In the genomic region with DNA sequence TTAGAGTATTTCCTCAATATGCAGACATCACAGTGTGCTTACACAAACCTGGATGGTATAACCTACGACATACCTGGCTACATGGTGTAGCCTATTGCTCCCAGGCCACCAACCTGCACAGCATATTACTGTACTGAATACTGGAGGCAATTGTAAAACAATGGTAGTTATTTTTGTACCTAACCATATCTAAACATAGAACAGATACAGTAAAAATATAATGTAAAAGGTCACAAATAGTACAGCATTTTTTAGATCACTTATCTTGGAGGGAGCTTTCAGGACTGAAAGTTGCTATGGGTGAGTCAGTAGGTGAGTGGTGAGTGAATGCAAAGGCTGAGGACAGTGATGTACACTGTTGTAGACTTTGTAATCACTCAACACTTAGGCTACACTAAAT, we compare ENCODE assay signal across 13 cellular contexts.
DNase-seq lines count a peak whose midpoint lies in the region; ATAC-seq and TF ChIP-seq lines count a peak whose summit lies in the region.
"Had no signal": no experiment of that assay in that cellular context is flagged by ENCODE, and none has a peak within 500 bp of the region (broad histone marks: within the 10 kb centered on the region; RNA-seq: fewer than 3 reads in every experiment).

No MANE protein-coding gene starts in this region.

- H3K36me3 Mint-ChIP-seq in activated naive CD4-positive, alpha-beta T cell treated with anti-CD3 and anti-CD28 coated beads, Interleukin-2, amount 10 ng/mL, durations not matched to agents 7 days and 5 days = no peaks in the 10 kb centered on the region

- CTCF ChIA-PET in activated naive CD4-positive, alpha-beta T cell treated with anti-CD3 and anti-CD28 coated beads, Interleukin-2, amount 10 ng/mL, durations not matched to agents 7 days and 5 days (lab: Charles Lee) = no interaction called here

- no peak overlapping the region for H3K4me3 Mint-ChIP-seq in activated naive CD4-positive, alpha-beta T cell treated with anti-CD3 and anti-CD28 coated beads, Interleukin-2, amount 10 ng/mL, durations not matched to agents 7 days and 5 days

- no peak for DNase-seq in foreskin keratinocyte
- no peak for DNase-seq in coronary artery (ENCODE audit: low spot score)
- no peak for DNase-seq in activated naive CD4-positive, alpha-beta T cell treated with anti-CD3 and anti-CD28 coated beads, Interleukin-2, amount 10 ng/mL, durations not matched to agents 7 days and 5 days
- no peak for DNase-seq in GDM1 (lab: John Stamatoyannopoulos, UW)
- DNase-seq: activated CD4-positive, alpha-beta T cell treated with anti-CD3 and anti-CD28 coated beads for 1 hour; dorsolateral prefrontal cortex; mesendoderm; NCI-H1048; NCI-H345 had no signal

- ATAC-seq in GM19351 (IDR thresholded peaks at IDR 0.05; ENCODE audit: unreplicated experiment) (peak; percentile 83), HG02642 (IDR thresholded peaks at IDR 0.05; ENCODE audit: poor library complexity, unreplicated experiment) (peak; percentile 83), HG03432 (IDR thresholded peaks at IDR 0.05; ENCODE audit: unreplicated experiment) (peak; percentile 96), foreskin keratinocyte (peak; percentile 44)

- H3K27ac ChIP-seq in foreskin keratinocyte (no peak overlapping the region), coronary artery (no peak overlapping the region)
- H3K27ac ChIP-seq: dorsolateral prefrontal cortex, skin epidermis had no signal

- H3K4me3 ChIP-seq in coronary artery = no peak overlapping the region
- H3K4me3 ChIP-seq: dorsolateral prefrontal cortex, skin epidermis had no signal

- H3K4me1 ChIP-seq in foreskin keratinocyte = no peaks in the 10 kb centered on the region

- H3K27ac Mint-ChIP-seq in activated naive CD4-positive, alpha-beta T cell treated with anti-CD3 and anti-CD28 coated beads, Interleukin-2, amount 10 ng/mL, durations not matched to agents 7 days and 5 days = no peak overlapping the region

- peaks cover 3% of the 10 kb centered on the region for H3K9me3 Mint-ChIP-seq in activated naive CD4-positive, alpha-beta T cell treated with anti-CD3 and anti-CD28 coated beads, Interleukin-2, amount 10 ng/mL, durations not matched to agents 7 days and 5 days

- no peaks in the 10 kb centered on the region for H3K27me3 ChIP-seq in foreskin keratinocyte

- TF ChIP-seq CTCF in foreskin keratinocyte (conservative IDR thresholded peaks at IDR 0.05) = no peak
- no peak for TF ChIP-seq CTCF in coronary artery (IDR thresholded peaks at IDR 0.05)

- H3K27me3 Mint-ChIP-seq in activated naive CD4-positive, alpha-beta T cell treated with anti-CD3 and anti-CD28 coated beads, Interleukin-2, amount 10 ng/mL, durations not matched to agents 7 days and 5 days = no peaks in the 10 kb centered on the region

- no peaks in the 10 kb centered on the region for H3K4me1 Mint-ChIP-seq in activated naive CD4-positive, alpha-beta T cell treated with anti-CD3 and anti-CD28 coated beads, Interleukin-2, amount 10 ng/mL, durations not matched to agents 7 days and 5 days

Comparison
In these comparisons a context has a peak if more than half of its experiments do, and no peak if none do; other contexts are left out.
1. ATAC-seq: peak in every context shown above with its lines; median percentile 96 in HG03432; 83 in GM19351; 83 in HG02642; 44 in foreskin keratinocyte.